ENCODE assay signal across 11 cellular contexts in genomic region chr14:81138429-81138828, GRCh38.
"Had no signal": no experiment of that assay in that cellular context is flagged by ENCODE, and none has a peak within 500 bp of the region (broad histone marks: within the 10 kb centered on the region; RNA-seq: fewer than 3 reads in every experiment).

No MANE protein-coding gene starts in this region.

- DNase-seq: GM23248, GOT3, H7, H9, HCEC 1CT, HFFc6 had no signal

- H3K4me1 Mint-ChIP-seq: GM23338, H9 had no signal

- H3K4me2 ChIP-seq: GM23338 had no signal

- H3K4me1 ChIP-seq: HAP-1 had no signal

- H3K27ac Mint-ChIP-seq: GM23338, H9, HFFc6 had no signal

- FAIRE-seq: H1, H54 had no signal

- ATAC-seq: GM23338, HCT116 had no signal

- H3K9me3 Mint-ChIP-seq: GM23338, H9, HFFc6 had no signal

- H3K9ac ChIP-seq: GM23248 had no signal

- H3K4me3 ChIP-seq: GM23248, GM23338, HAP-1 had no signal

- H3K4me3 Mint-ChIP-seq: GM23338, H9, HFFc6 had no signal

- H2AFZ ChIP-seq: GM23338 had no signal

- H3K36me3 ChIP-seq: HAP-1 had no signal
